ENCODE assay signal across 1 cellular context in the genomic region with DNA sequence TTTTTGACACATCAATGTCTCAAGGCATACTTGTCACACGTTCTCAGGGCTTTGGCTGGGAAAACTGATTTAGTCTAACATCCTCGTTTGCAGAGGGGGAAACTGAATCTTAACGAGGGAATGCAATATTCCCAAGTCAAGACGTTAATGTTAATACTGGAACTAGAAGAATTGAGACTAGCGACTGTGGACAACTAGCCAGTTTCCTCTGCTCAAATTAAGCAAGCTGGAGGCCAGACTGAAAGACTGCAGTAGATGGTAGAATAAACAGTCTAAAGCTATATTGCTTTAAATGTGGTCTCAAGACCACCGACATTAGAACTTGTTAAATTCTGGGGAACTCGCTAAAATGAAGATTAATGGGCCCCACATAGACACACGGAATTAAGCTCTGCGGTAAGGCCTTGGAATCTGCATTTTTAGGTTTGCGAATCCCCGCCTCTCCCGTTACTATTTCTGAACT.
TF ChIP-seq lines count a peak whose summit lies in the region.

No MANE protein-coding gene starts in this region.

TF ChIP-seq in GM23338, 12 proteins besides CTCF, POLR2A, EP300 and RAD21 (continued from another document):
- TF ChIP-seq, protein P1, sequence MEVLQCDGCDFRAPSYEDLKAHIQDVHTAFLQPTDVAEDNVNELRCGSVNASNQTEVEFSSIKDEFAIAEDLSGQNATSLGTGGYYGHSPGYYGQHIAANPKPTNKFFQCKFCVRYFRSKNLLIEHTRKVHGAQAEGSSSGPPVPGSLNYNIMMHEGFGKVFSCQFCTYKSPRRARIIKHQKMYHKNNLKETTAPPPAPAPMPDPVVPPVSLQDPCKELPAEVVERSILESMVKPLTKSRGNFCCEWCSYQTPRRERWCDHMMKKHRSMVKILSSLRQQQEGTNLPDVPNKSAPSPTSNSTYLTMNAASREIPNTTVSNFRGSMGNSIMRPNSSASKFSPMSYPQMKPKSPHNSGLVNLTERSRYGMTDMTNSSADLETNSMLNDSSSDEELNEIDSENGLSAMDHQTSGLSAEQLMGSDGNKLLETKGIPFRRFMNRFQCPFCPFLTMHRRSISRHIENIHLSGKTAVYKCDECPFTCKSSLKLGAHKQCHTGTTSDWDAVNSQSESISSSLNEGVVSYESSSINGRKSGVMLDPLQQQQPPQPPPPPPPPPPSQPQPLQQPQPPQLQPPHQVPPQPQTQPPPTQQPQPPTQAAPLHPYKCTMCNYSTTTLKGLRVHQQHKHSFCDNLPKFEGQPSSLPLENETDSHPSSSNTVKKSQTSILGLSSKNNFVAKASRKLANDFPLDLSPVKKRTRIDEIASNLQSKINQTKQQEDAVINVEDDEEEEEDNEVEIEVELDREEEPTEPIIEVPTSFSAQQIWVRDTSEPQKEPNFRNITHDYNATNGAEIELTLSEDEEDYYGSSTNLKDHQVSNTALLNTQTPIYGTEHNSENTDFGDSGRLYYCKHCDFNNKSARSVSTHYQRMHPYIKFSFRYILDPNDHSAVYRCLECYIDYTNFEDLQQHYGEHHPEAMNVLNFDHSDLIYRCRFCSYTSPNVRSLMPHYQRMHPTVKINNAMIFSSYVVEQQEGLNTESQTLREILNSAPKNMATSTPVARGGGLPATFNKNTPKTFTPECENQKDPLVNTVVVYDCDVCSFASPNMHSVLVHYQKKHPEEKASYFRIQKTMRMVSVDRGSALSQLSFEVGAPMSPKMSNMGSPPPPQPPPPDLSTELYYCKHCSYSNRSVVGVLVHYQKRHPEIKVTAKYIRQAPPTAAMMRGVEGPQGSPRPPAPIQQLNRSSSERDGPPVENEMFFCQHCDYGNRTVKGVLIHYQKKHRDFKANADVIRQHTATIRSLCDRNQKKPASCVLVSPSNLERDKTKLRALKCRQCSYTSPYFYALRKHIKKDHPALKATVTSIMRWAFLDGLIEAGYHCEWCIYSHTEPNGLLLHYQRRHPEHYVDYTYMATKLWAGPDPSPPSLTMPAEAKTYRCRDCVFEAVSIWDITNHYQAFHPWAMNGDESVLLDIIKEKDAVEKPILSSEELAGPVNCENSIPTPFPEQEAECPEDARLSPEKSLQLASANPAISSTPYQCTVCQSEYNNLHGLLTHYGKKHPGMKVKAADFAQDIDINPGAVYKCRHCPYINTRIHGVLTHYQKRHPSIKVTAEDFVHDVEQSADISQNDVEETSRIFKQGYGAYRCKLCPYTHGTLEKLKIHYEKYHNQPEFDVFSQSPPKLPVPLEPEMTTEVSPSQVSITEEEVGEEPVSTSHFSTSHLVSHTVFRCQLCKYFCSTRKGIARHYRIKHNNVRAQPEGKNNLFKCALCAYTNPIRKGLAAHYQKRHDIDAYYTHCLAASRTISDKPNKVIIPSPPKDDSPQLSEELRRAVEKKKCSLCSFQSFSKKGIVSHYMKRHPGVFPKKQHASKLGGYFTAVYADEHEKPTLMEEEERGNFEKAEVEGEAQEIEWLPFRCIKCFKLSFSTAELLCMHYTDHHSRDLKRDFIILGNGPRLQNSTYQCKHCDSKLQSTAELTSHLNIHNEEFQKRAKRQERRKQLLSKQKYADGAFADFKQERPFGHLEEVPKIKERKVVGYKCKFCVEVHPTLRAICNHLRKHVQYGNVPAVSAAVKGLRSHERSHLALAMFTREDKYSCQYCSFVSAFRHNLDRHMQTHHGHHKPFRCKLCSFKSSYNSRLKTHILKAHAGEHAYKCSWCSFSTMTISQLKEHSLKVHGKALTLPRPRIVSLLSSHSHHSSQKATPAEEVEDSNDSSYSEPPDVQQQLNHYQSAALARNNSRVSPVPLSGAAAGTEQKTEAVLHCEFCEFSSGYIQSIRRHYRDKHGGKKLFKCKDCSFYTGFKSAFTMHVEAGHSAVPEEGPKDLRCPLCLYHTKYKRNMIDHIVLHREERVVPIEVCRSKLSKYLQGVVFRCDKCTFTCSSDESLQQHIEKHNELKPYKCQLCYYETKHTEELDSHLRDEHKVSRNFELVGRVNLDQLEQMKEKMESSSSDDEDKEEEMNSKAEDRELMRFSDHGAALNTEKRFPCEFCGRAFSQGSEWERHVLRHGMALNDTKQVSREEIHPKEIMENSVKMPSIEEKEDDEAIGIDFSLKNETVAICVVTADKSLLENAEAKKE (CRISPR knock-in tag; IDR thresholded peaks at IDR 0.05): no peak
- TF ChIP-seq, protein P2, sequence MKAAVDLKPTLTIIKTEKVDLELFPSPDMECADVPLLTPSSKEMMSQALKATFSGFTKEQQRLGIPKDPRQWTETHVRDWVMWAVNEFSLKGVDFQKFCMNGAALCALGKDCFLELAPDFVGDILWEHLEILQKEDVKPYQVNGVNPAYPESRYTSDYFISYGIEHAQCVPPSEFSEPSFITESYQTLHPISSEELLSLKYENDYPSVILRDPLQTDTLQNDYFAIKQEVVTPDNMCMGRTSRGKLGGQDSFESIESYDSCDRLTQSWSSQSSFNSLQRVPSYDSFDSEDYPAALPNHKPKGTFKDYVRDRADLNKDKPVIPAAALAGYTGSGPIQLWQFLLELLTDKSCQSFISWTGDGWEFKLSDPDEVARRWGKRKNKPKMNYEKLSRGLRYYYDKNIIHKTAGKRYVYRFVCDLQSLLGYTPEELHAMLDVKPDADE (IDR thresholded peaks at IDR 0.05): no peak
- TF ChIP-seq JUNB (IDR thresholded peaks at IDR 0.05; ENCODE audit: unreplicated experiment): no peak
- no peak for TF ChIP-seq STAT1 (IDR thresholded peaks at IDR 0.05; ENCODE audit: unreplicated experiment)
- TF ChIP-seq EZH2 (IDR thresholded peaks at IDR 0.05; ENCODE audit: low read depth, unreplicated experiment): no peak
- TF ChIP-seq EZH2phosphoT487 (IDR thresholded peaks at IDR 0.05; ENCODE audit: unreplicated experiment): no peak
- no peak for TF ChIP-seq CREB1 (CRISPR knock-in tag; IDR thresholded peaks at IDR 0.05; ENCODE audit: low read depth)
